ENCODE assay signal across 11 cellular contexts in the genomic region with DNA sequence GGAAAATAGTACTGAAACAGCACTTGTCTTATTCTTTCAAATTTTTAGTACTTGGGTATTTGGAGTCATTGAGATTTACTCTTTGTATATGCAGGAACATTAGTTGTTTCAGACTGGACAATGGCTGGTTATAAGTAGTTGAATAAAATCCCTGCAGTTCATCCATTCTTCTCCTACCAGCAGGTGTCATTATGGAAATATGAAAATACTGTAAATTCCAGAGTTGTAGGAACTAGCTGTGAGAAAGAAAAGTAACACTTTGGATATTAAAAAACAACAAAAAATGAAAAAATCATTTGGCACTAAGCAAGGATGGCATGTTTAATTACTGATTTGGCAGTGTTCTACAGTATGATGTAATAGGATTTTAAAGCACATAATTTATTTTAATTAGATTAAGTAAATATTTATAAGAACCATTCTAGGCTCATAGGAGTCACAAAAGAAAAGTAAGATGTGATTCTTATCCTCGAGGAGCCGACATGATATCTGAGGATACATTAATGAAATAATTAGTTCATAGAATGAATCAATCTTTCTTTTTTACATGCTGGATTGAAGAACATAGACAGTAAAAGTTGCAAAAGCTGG.
A peak's percentile ranks its signal among the peaks of the same experiment; 100 is the strongest.
DNase-seq lines count a peak whose midpoint lies in the region; ATAC-seq and TF ChIP-seq lines count a peak whose summit lies in the region.
"Had no signal": no experiment of that assay in that cellular context is flagged by ENCODE, and none has a peak within 500 bp of the region (broad histone marks: within the 10 kb centered on the region; RNA-seq: fewer than 3 reads in every experiment).

No MANE protein-coding gene starts in this region.

- peaks cover 5% of the 10 kb centered on the region for H3K4me1 Mint-ChIP-seq in stimulated activated effector memory CD8-positive, alpha-beta T cell treated with anti-CD3 and anti-CD28 coated beads, Interleukin-12 subunit alpha, Interleukin-12 subunit beta, amount 100 ng/mL, for 72 hours

- no peak for ATAC-seq in stimulated activated effector memory CD8-positive, alpha-beta T cell treated with anti-CD3 and anti-CD28 coated beads, Interleukin-12 subunit alpha, Interleukin-12 subunit beta, amount 100 ng/mL, for 72 hours
- no peak for ATAC-seq in HG02763 (IDR thresholded peaks at IDR 0.05; ENCODE audit: unreplicated experiment)
- ATAC-seq: WTC11 had no signal

- no peaks in the 10 kb centered on the region for H3K9me3 Mint-ChIP-seq in stimulated activated effector memory CD8-positive, alpha-beta T cell treated with anti-CD3 and anti-CD28 coated beads, Interleukin-12 subunit alpha, Interleukin-12 subunit beta, amount 100 ng/mL, for 72 hours

- DNase-seq in DMS53 (lab: John Stamatoyannopoulos, UW) (peak; percentile 20), DMS53 treated with DMSO at 0.1 percent for 48 hours (lab: John Stamatoyannopoulos, UW; ENCODE audit: unreplicated experiment) (no peak), RKO (ENCODE audit: low spot score) (peak; percentile 42), fibroblast of pulmonary artery (ENCODE audit: low read depth) (peak; percentile 59), stromal cell of bone marrow (ENCODE audit: low read depth) (peak; percentile 41), SIG-M5 treated with dmso at 0.1 percent for 504 hours (lab: John Stamatoyannopoulos, UW; ENCODE audit: unreplicated experiment) (no peak)
- DNase-seq in stimulated activated effector memory CD8-positive, alpha-beta T cell treated with anti-CD3 and anti-CD28 coated beads, Interleukin-12 subunit alpha, Interleukin-12 subunit beta, amount 100 ng/mL, for 72 hours (ENCODE audit: low spot score in 2 of 2): no peak
- DNase-seq: 8988T; activated effector memory CD4-positive, alpha-beta T cell treated with anti-CD3 and anti-CD28 coated beads, Interleukin-2, amount 50 U/mL, for 16 hours had no signal

- peak; percentile 50 for TF ChIP-seq CTCF in fibroblast of pulmonary artery (IDR thresholded peaks at IDR 0.05; ENCODE audit: low read length, missing control alignments)

- no peaks in the 10 kb centered on the region for H3K36me3 Mint-ChIP-seq in stimulated activated effector memory CD8-positive, alpha-beta T cell treated with anti-CD3 and anti-CD28 coated beads, Interleukin-12 subunit alpha, Interleukin-12 subunit beta, amount 100 ng/mL, for 72 hours
- H3K36me3 Mint-ChIP-seq: WTC11 had no signal

- H3K27ac Mint-ChIP-seq in stimulated activated effector memory CD8-positive, alpha-beta T cell treated with anti-CD3 and anti-CD28 coated beads, Interleukin-12 subunit alpha, Interleukin-12 subunit beta, amount 100 ng/mL, for 72 hours: no peak overlapping the region
- H3K27ac Mint-ChIP-seq: WTC11 had no signal

- H3K4me3 ChIP-seq in fibroblast of pulmonary artery (replicated peaks; ENCODE audit: low read depth, low read length): no peak overlapping the region

- no peak overlapping the region for H3K4me3 Mint-ChIP-seq in stimulated activated effector memory CD8-positive, alpha-beta T cell treated with anti-CD3 and anti-CD28 coated beads, Interleukin-12 subunit alpha, Interleukin-12 subunit beta, amount 100 ng/mL, for 72 hours
- H3K4me3 Mint-ChIP-seq: WTC11 had no signal

Comparison
In these comparisons a context has a peak if more than half of its experiments do, and no peak if none do; other contexts are left out.
1. DNase-seq: peak in DMS53 (single experiment), RKO (single experiment), fibroblast of pulmonary artery (single experiment) and stromal cell of bone marrow (single experiment); none in DMS53 treated with DMSO at 0.1 percent for 48 hours (single experiment), SIG-M5 treated with dmso at 0.1 percent for 504 hours (single experiment) and stimulated activated effector memory CD8-positive, alpha-beta T cell treated with anti-CD3 and anti-CD28 coated beads, Interleukin-12 subunit alpha, Interleukin-12 subunit beta, amount 100 ng/mL, for 72 hours (0 of 2).